In genomic region chr16:72878301-72879269, GRCh38 we compare ENCODE assay signal across 13 cellular contexts.
DNase-seq lines count a peak whose midpoint lies in the region; ATAC-seq and TF ChIP-seq lines count a peak whose summit lies in the region.
"Had no signal": no experiment of that assay in that cellular context is flagged by ENCODE, and none has a peak within 500 bp of the region (broad histone marks: within the 10 kb centered on the region; RNA-seq: fewer than 3 reads in every experiment).

No MANE protein-coding gene starts in this region.

- no peak overlapping the region for H3K4me3 ChIP-seq in ACC112 (ENCODE audit: low read depth, low read length)
- H3K4me3 ChIP-seq in fibroblast of mammary gland (ENCODE audit: control insufficient read depth, low read depth, low read length): no peak overlapping the region

- no peaks in the 10 kb centered on the region for H3K9me3 Mint-ChIP-seq in mesothelial cell of epicardium
- H3K9me3 Mint-ChIP-seq in T-helper 2 cell treated with Interferon-gamma antibody and Interleukin-4, amounts not matched to agents 5 μg/mL and 100 μg/mL, for 36 hours: no peaks in the 10 kb centered on the region

- no peak overlapping the region for H3K4me3 Mint-ChIP-seq in mesothelial cell of epicardium
- no peak overlapping the region for H3K4me3 Mint-ChIP-seq in T-helper 2 cell treated with Interferon-gamma antibody and Interleukin-4, amounts not matched to agents 5 μg/mL and 100 μg/mL, for 36 hours
- H3K4me3 Mint-ChIP-seq: B cell, nephron progenitor cell had no signal

- H3K36me3 Mint-ChIP-seq in mesothelial cell of epicardium: peaks cover under 1% of the 10 kb centered on the region
- H3K36me3 Mint-ChIP-seq in T-helper 2 cell treated with Interferon-gamma antibody and Interleukin-4, amounts not matched to agents 5 μg/mL and 100 μg/mL, for 36 hours (ENCODE audit: low read depth): no peaks in the 10 kb centered on the region

- H2AFZ ChIP-seq in ACC112 (ENCODE audit: low read length, unreplicated experiment): no peak overlapping the region

- H3K79me2 ChIP-seq in ACC112 (ENCODE audit: control insufficient read depth, insufficient read depth, low read length, unreplicated experiment): peaks cover 19% of the 10 kb centered on the region

- no peak for ATAC-seq in HG02852 (IDR thresholded peaks at IDR 0.05; ENCODE audit: unreplicated experiment)

- H3K27ac Mint-ChIP-seq in mesothelial cell of epicardium: peak overlapping the region; percentile 84
- no peak overlapping the region for H3K27ac Mint-ChIP-seq in T-helper 2 cell treated with Interferon-gamma antibody and Interleukin-4, amounts not matched to agents 5 μg/mL and 100 μg/mL, for 36 hours
- H3K27ac Mint-ChIP-seq: B cell, nephron progenitor cell had no signal

- DNase-seq in M059J (ENCODE audit: low read depth): peak; percentile 82
- peak; percentile 57 for DNase-seq in fibroblast of mammary gland (ENCODE audit: low read depth)
- DNase-seq in mesothelial cell of epicardium (ENCODE audit: low spot score in 2 of 2, unreplicated experiment in 2 of 2): no peak
- DNase-seq in SW 1271 (lab: John Stamatoyannopoulos, UW): no peak
- no peak for DNase-seq in T-helper 2 cell treated with Interferon-gamma antibody and Interleukin-4, amounts not matched to agents 5 μg/mL and 100 μg/mL, for 36 hours (ENCODE audit: low spot score)
- no peak for DNase-seq in T-helper 9 cell
- DNase-seq: NCI-H2081; nephron progenitor cell; stimulated activated CD4-positive, alpha-beta T cell treated with anti-CD3 and anti-CD28 coated beads, Interleukin-2, amount 100 ng/mL, for 48 hours; WERI-Rb-1 had no signal

- H3K36me3 ChIP-seq in ACC112 (ENCODE audit: insufficient read depth, low read length): no peaks in the 10 kb centered on the region
- H3K36me3 ChIP-seq: WERI-Rb-1 had no signal

- TF ChIP-seq CTCF in fibroblast of mammary gland (conservative IDR thresholded peaks at IDR 0.05; ENCODE audit: control insufficient read depth, insufficient read depth, low read depth, low read length) (no peak), mesothelial cell of epicardium (IDR thresholded peaks at IDR 0.05; ENCODE audit: unreplicated experiment) (no peak)

- H3K4me1 ChIP-seq in ACC112 (ENCODE audit: control insufficient read depth, insufficient read depth, low read length, unreplicated experiment): peaks cover 44% of the 10 kb centered on the region

- H3K27me3 Mint-ChIP-seq in mesothelial cell of epicardium (ENCODE audit: low read depth): no peaks in the 10 kb centered on the region
- H3K27me3 Mint-ChIP-seq in T-helper 2 cell treated with Interferon-gamma antibody and Interleukin-4, amounts not matched to agents 5 μg/mL and 100 μg/mL, for 36 hours (ENCODE audit: low read depth): no peaks in the 10 kb centered on the region

- peak overlapping the region; percentile 99 for H3K27ac ChIP-seq in ACC112 (ENCODE audit: low read depth, low read length)
- H3K27ac ChIP-seq: WERI-Rb-1 had no signal

- H3K27me3 ChIP-seq in ACC112 (ENCODE audit: insufficient read depth, low read length): no peaks in the 10 kb centered on the region

- peaks cover 44% of the 10 kb centered on the region for H3K4me1 Mint-ChIP-seq in mesothelial cell of epicardium
- H3K4me1 Mint-ChIP-seq in T-helper 2 cell treated with Interferon-gamma antibody and Interleukin-4, amounts not matched to agents 5 μg/mL and 100 μg/mL, for 36 hours (ENCODE audit: low read depth): peaks cover 32% of the 10 kb centered on the region

Comparison
In these comparisons a context has a peak if more than half of its experiments do, and no peak if none do; other contexts are left out.
1. DNase-seq: peak in M059J (single experiment) and fibroblast of mammary gland (single experiment); none in mesothelial cell of epicardium (0 of 2), SW 1271 (0 of 2), T-helper 2 cell treated with Interferon-gamma antibody and Interleukin-4, amounts not matched to agents 5 μg/mL and 100 μg/mL, for 36 hours (single experiment) and T-helper 9 cell (single experiment).